ENCODE assay signal across 1 cellular context in genomic region chr3:99741588-99741987, GRCh38.
TF ChIP-seq lines count a peak whose summit lies in the region.

No MANE protein-coding gene starts in this region.

TF ChIP-seq in IMR-90, 13 proteins besides CTCF, POLR2A, EP300 and RAD21 (continued from another document):
- TF ChIP-seq BHLHE40 (IDR thresholded peaks at IDR 0.05; ENCODE audit: low read depth, low read length) = no peak
- TF ChIP-seq USF2 (IDR thresholded peaks at IDR 0.05; ENCODE audit: low read depth, low read length) = no peak
- no peak for TF ChIP-seq MAFK (IDR thresholded peaks at IDR 0.05; ENCODE audit: low read depth, low read length)
